ENCODE assay signal across 27 cellular contexts in genomic region chr2:95721726-95722125, GRCh38.
"Had no signal": no experiment of that assay in that cellular context is flagged by ENCODE, and none has a peak within 500 bp of the region (broad histone marks: within the 10 kb centered on the region; RNA-seq: fewer than 3 reads in every experiment).

No MANE protein-coding gene starts in this region.

- H3K9me3 Mint-ChIP-seq: stimulated activated effector memory CD8-positive, alpha-beta T cell treated with anti-CD3 and anti-CD28 coated beads, Interleukin-12 subunit alpha, Interleukin-12 subunit beta, amount 100 ng/mL, for 72 hours; stimulated activated memory B cell treated with anti-CD40 and anti-IgM and Interleukin-4, amounts not matched to agents 10 μg/mL and 1 μg/mL and 100 μg/mL, for 72 hours; stimulated activated naive B cell treated with anti-CD40 and anti-IgM and Interleukin-4, amounts not matched to agents 10 μg/mL and 1 μg/mL and 100 μg/mL, for 72 hours; stimulated activated naive CD8-positive, alpha-beta T cell treated with anti-CD3 and anti-CD28 coated beads, Interleukin-15, amount 100 ng/mL, for 72 hours; stimulated activated naive CD8-positive, alpha-beta T cell treated with anti-CD3 and anti-CD28 coated beads, Interleukin-15, Interleukin-2, amounts not matched to agents 100 ng/mL and 50 ng/mL, for 24 hours; type B pancreatic cell had no signal

- H3K36me3 ChIP-seq: stomach, suprapubic skin, thoracic aorta, tibial artery, tibial nerve, transverse colon, upper lobe of left lung, upper lobe of right lung, uterus, vagina had no signal

- H3K4me1 ChIP-seq: stomach, suprapubic skin, testis, tibial artery, tibial nerve, transverse colon, upper lobe of right lung, uterus, vagina had no signal

- H3K4me3 Mint-ChIP-seq: stimulated activated effector memory CD8-positive, alpha-beta T cell treated with anti-CD3 and anti-CD28 coated beads, Interleukin-12 subunit alpha, Interleukin-12 subunit beta, amount 100 ng/mL, for 72 hours; stimulated activated memory B cell treated with anti-CD40 and anti-IgM and Interleukin-4, amounts not matched to agents 10 μg/mL and 1 μg/mL and 100 μg/mL, for 72 hours; stimulated activated naive B cell treated with anti-CD40 and anti-IgM and Interleukin-4, amounts not matched to agents 10 μg/mL and 1 μg/mL and 100 μg/mL, for 72 hours; stimulated activated naive CD8-positive, alpha-beta T cell treated with anti-CD3 and anti-CD28 coated beads, Interleukin-15, amount 100 ng/mL, for 72 hours; stimulated activated naive CD8-positive, alpha-beta T cell treated with anti-CD3 and anti-CD28 coated beads, Interleukin-15, Interleukin-2, amounts not matched to agents 100 ng/mL and 50 ng/mL, for 24 hours; type B pancreatic cell had no signal

- H3K27ac Mint-ChIP-seq: stimulated activated effector memory CD8-positive, alpha-beta T cell treated with anti-CD3 and anti-CD28 coated beads, Interleukin-12 subunit alpha, Interleukin-12 subunit beta, amount 100 ng/mL, for 72 hours; stimulated activated memory B cell treated with anti-CD40 and anti-IgM and Interleukin-4, amounts not matched to agents 10 μg/mL and 1 μg/mL and 100 μg/mL, for 72 hours; stimulated activated naive B cell treated with anti-CD40 and anti-IgM and Interleukin-4, amounts not matched to agents 10 μg/mL and 1 μg/mL and 100 μg/mL, for 72 hours; stimulated activated naive CD8-positive, alpha-beta T cell treated with anti-CD3 and anti-CD28 coated beads, Interleukin-15, Interleukin-2, amounts not matched to agents 100 ng/mL and 50 ng/mL, for 24 hours; type B pancreatic cell had no signal

- DNase-seq: stimulated activated CD4-positive, alpha-beta T cell treated with anti-CD3 and anti-CD28 coated beads, Interleukin-2, amount 100 ng/mL, for 48 hours; stimulated activated CD4-positive, alpha-beta T cell treated with anti-CD3 and anti-CD28 coated beads, Interleukin-4, amount 100 ng/mL, for 1 hour; stimulated activated CD4-positive, alpha-beta T cell treated with anti-CD3 and anti-CD28 coated beads, Interleukin-4, amount 100 ng/mL, for 24 hours; stimulated activated CD4-positive, alpha-beta T cell treated with anti-CD3 and anti-CD28 coated beads, Interleukin-4, amount 100 ng/mL, for 4 hours; stimulated activated CD8-positive, alpha-beta memory T cell treated with anti-CD3 and anti-CD28 coated beads, Interleukin-4, amount 100 ng/mL, for 48 hours; stimulated activated naive B cell treated with anti-CD40 and anti-IgM and Interleukin-4, amounts not matched to agents 10 μg/mL and 1 μg/mL and 100 μg/mL, for 72 hours; stimulated activated naive CD4-positive, alpha-beta T cell; stimulated activated naive CD4-positive, alpha-beta T cell treated with Interleukin-2 at 50 U/mL for 16 hours; stimulated activated naive CD8-positive, alpha-beta T cell treated with anti-CD3 and anti-CD28 coated beads, Interleukin-15, amount 100 ng/mL, for 72 hours; stimulated activated naive CD8-positive, alpha-beta T cell treated with anti-CD3 and anti-CD28 coated beads, Interleukin-15, Interleukin-2, amounts not matched to agents 100 U/mL and 50 U/mL, for 24 hours; stomach; substantia nigra; testis; tibial artery; transverse colon; trophoblast cell; upper lobe of left lung; upper lobe of right lung; uterus had no signal

- H3K9me3 ChIP-seq: stomach, suprapubic skin, testis, thoracic aorta, tibial artery, tibial nerve, transverse colon, upper lobe of left lung, upper lobe of right lung, uterus, vagina had no signal

- H3K27ac ChIP-seq: stomach, suprapubic skin, testis, thoracic aorta, tibial artery, tibial nerve, transverse colon, upper lobe of left lung, upper lobe of right lung, uterus, vagina had no signal

- H3K27me3 Mint-ChIP-seq: stimulated activated naive CD8-positive, alpha-beta T cell treated with anti-CD3 and anti-CD28 coated beads, Interleukin-15, amount 100 ng/mL, for 72 hours; type B pancreatic cell had no signal

- H3K36me3 Mint-ChIP-seq: stimulated activated effector memory CD8-positive, alpha-beta T cell treated with anti-CD3 and anti-CD28 coated beads, Interleukin-12 subunit alpha, Interleukin-12 subunit beta, amount 100 ng/mL, for 72 hours; stimulated activated memory B cell treated with anti-CD40 and anti-IgM and Interleukin-4, amounts not matched to agents 10 μg/mL and 1 μg/mL and 100 μg/mL, for 72 hours; stimulated activated naive B cell treated with anti-CD40 and anti-IgM and Interleukin-4, amounts not matched to agents 10 μg/mL and 1 μg/mL and 100 μg/mL, for 72 hours; type B pancreatic cell had no signal

- ATAC-seq: stimulated activated effector memory CD8-positive, alpha-beta T cell treated with anti-CD3 and anti-CD28 coated beads, Interleukin-12 subunit alpha, Interleukin-12 subunit beta, amount 100 ng/mL, for 72 hours; stimulated activated memory B cell treated with anti-CD40 and anti-IgM and Interleukin-4, amounts not matched to agents 10 μg/mL and 1 μg/mL and 100 μg/mL, for 72 hours; stimulated activated naive B cell treated with anti-CD40 and anti-IgM and Interleukin-4, amounts not matched to agents 10 μg/mL and 1 μg/mL and 100 μg/mL, for 72 hours; stimulated activated naive CD8-positive, alpha-beta T cell treated with anti-CD3 and anti-CD28 coated beads, Interleukin-15, amount 100 ng/mL, for 72 hours; stimulated activated naive CD8-positive, alpha-beta T cell treated with anti-CD3 and anti-CD28 coated beads, Interleukin-15, Interleukin-2, amounts not matched to agents 100 U/mL and 50 U/mL, for 24 hours; upper lobe of right lung had no signal

- H3K4me1 Mint-ChIP-seq: stimulated activated effector memory CD8-positive, alpha-beta T cell treated with anti-CD3 and anti-CD28 coated beads, Interleukin-12 subunit alpha, Interleukin-12 subunit beta, amount 100 ng/mL, for 72 hours; stimulated activated memory B cell treated with anti-CD40 and anti-IgM and Interleukin-4, amounts not matched to agents 10 μg/mL and 1 μg/mL and 100 μg/mL, for 72 hours; stimulated activated naive B cell treated with anti-CD40 and anti-IgM and Interleukin-4, amounts not matched to agents 10 μg/mL and 1 μg/mL and 100 μg/mL, for 72 hours; stimulated activated naive CD8-positive, alpha-beta T cell treated with anti-CD3 and anti-CD28 coated beads, Interleukin-15, amount 100 ng/mL, for 72 hours had no signal

- H3K4me3 ChIP-seq: stomach, suprapubic skin, testis, thoracic aorta, tibial artery, tibial nerve, transverse colon, upper lobe of left lung, upper lobe of right lung, uterus, vagina had no signal

- H3K27me3 ChIP-seq: stomach, suprapubic skin, testis, tibial artery, tibial nerve, transverse colon, upper lobe of left lung, upper lobe of right lung, uterus, vagina had no signal
